Comparison of ENCODE assay signal across 8 cellular contexts in genomic region chr2:168346725-168347477, GRCh38.
DNase-seq lines count a peak whose midpoint lies in the region; ATAC-seq and TF ChIP-seq lines count a peak whose summit lies in the region.

No MANE protein-coding gene starts in this region.

- DNase-seq in AG09319 (ENCODE audit: extremely low read depth, low read depth) (peak; percentile 20), NCI-H526 treated with DMSO at 0.1 percent for 48 hours (lab: John Stamatoyannopoulos, UW) (peak; percentile 90), midbrain (lab: John Stamatoyannopoulos, UW) (peak; percentile 76)
- DNase-seq in activated CD8-positive, alpha-beta memory T cell treated with anti-CD3 and anti-CD28 coated beads for 1 hour (ENCODE audit: extremely low read depth in 1 of 2, low read depth in 1 of 2) = peak; percentile 23 to 43
- peak; percentile 17 to 19 for DNase-seq in stimulated activated CD8-positive, alpha-beta memory T cell treated with anti-CD3 and anti-CD28 coated beads, Interleukin-15, amount 100 ng/mL, for 4 hours (ENCODE audit: low read depth in 2 of 2)

- H3K27me3 ChIP-seq in endocrine pancreas (ENCODE audit: control insufficient read depth, insufficient read depth, low read length) = no peaks in the 10 kb centered on the region

- H3K9me3 ChIP-seq in endocrine pancreas (ENCODE audit: control insufficient read depth, low read length) = no peaks in the 10 kb centered on the region

- peak overlapping the region; percentile 89 for H3K4me3 ChIP-seq in endocrine pancreas (ENCODE audit: control insufficient read depth, insufficient read depth, low read length)

- ATAC-seq in GM18907 (IDR thresholded peaks at IDR 0.05; ENCODE audit: unreplicated experiment) (peak; percentile 84), HG03280 (IDR thresholded peaks at IDR 0.05; ENCODE audit: unreplicated experiment) (peak; percentile 70)

- no peaks in the 10 kb centered on the region for H3K36me3 ChIP-seq in endocrine pancreas (ENCODE audit: control insufficient read depth, insufficient read depth, low read length)

- peak overlapping the region; percentile 47 for H3K9ac ChIP-seq in endocrine pancreas (ENCODE audit: control insufficient read depth, insufficient read depth, low read length)

- TF ChIP-seq CTCF in AG09319 (IDR thresholded peaks at IDR 0.05; ENCODE audit: low read depth, low read length) = peak; percentile 69

- H3K4me1 ChIP-seq in endocrine pancreas (ENCODE audit: control insufficient read depth, insufficient read depth, low read length) = peaks cover 4% of the 10 kb centered on the region

Comparison
In these comparisons a context has a peak if more than half of its experiments do, and no peak if none do; other contexts are left out.
1. Peak in every context shown above with its lines: DNase-seq, ATAC-seq and H3K4me3 ChIP-seq.
2. DNase-seq: peak in every context shown above with its lines; median percentile 90 in NCI-H526 treated with DMSO at 0.1 percent for 48 hours; 76 in midbrain; 33 in activated CD8-positive, alpha-beta memory T cell treated with anti-CD3 and anti-CD28 coated beads for 1 hour; 20 in AG09319; 18 in stimulated activated CD8-positive, alpha-beta memory T cell treated with anti-CD3 and anti-CD28 coated beads, Interleukin-15, amount 100 ng/mL, for 4 hours.